17 cellular contexts compared by ENCODE assay signal in the genomic region with DNA sequence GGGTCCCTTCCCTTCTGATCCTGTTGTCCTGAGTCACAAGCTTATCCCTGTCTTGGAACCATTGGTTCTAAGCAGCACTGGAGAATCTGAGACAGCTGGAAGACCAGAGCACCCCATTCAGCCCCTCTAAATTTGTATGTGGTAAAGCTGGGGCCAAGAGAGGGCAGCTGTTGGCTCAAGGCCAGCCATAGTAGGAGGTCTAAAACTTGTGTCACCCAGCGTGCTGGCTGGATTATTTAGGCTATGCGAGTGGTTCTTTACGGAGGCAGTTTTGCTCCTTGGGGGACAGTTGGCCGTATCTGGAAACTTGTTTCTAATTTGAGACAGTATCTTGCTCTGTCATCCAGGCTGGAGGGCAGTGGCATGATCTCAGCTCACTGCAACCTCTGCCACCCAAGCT.
DNase-seq lines count a peak whose midpoint lies in the region; ATAC-seq and TF ChIP-seq lines count a peak whose summit lies in the region.
"Had no signal": no experiment of that assay in that cellular context is flagged by ENCODE, and none has a peak within 500 bp of the region (broad histone marks: within the 10 kb centered on the region; RNA-seq: fewer than 3 reads in every experiment).

No MANE protein-coding gene starts in this region.

- peaks cover 64% of the 10 kb centered on the region for H3K4me1 Mint-ChIP-seq in brain
- H3K4me1 Mint-ChIP-seq in nephron, result peaks cover 42% of the 10 kb centered on the region
- H3K4me1 Mint-ChIP-seq in activated CD4-positive, alpha-beta T cell treated with anti-CD3 and anti-CD28 coated beads for 36 hours, result no peaks in the 10 kb centered on the region

- DNase-seq in MV-4-11 (lab: John Stamatoyannopoulos, UW) (peak; percentile 18), NCI-H1930 (lab: John Stamatoyannopoulos, UW) (no peak), Right ventricle myocardium superior (no peak), PC-3 (no peak)
- DNase-seq in activated CD4-positive, alpha-beta T cell treated with anti-CD3 and anti-CD28 coated beads for 36 hours, result no peak
- DNase-seq: 8988T; AML-193; C1 segment of cervical spinal cord; CD4-positive, alpha-beta memory T cell; DMS79; GOT3; HFFc6 had no signal

- H3K36me3 ChIP-seq in BLaER1 treated with 17β-estradiol and CSF1 and Interleukin-3, amounts not matched to agents 10 nM and 100 nM, result peaks cover 0 to 17% (median 11%) of the 10 kb centered on the region in 11 experiments; a peak in 15 of 22 replicates
- H3K36me3 ChIP-seq in PC-3 (ENCODE audit: low read depth, low read length), result no peaks in the 10 kb centered on the region
- H3K36me3 ChIP-seq: HAP-1 had no signal

- peaks cover 15 to 21% (median 18%) of the 10 kb centered on the region in 11 experiments for H3K9me3 ChIP-seq in BLaER1 treated with 17β-estradiol and CSF1 and Interleukin-3, amounts not matched to agents 10 nM and 100 nM (replicated peaks in 1 of 11)
- H3K9me3 ChIP-seq in PC-3 (ENCODE audit: low read length), result no peaks in the 10 kb centered on the region

- H3K4me1 ChIP-seq in BLaER1 treated with 17β-estradiol and CSF1 and Interleukin-3, amounts not matched to agents 10 nM and 100 nM, result peaks cover 30 to 63% (median 55%) of the 10 kb centered on the region in 10 experiments
- H3K4me1 ChIP-seq in PC-3 (ENCODE audit: insufficient read depth, low read length), result no peaks in the 10 kb centered on the region

- H3K4me3 ChIP-seq in BLaER1 treated with 17β-estradiol and CSF1 and Interleukin-3, amounts not matched to agents 10 nM and 100 nM, result no peak overlapping the region
- H3K4me3 ChIP-seq in PC-3 (ENCODE audit: low read length), result no peak overlapping the region
- H3K4me3 ChIP-seq: GM12878, HAP-1 had no signal

- H3K36me3 Mint-ChIP-seq in brain (peaks cover 11% of the 10 kb centered on the region), nephron (ENCODE audit: low read depth) (peaks cover 8% of the 10 kb centered on the region)
- no peaks in the 10 kb centered on the region for H3K36me3 Mint-ChIP-seq in activated CD4-positive, alpha-beta T cell treated with anti-CD3 and anti-CD28 coated beads for 36 hours (ENCODE audit: low read depth)
- H3K36me3 Mint-ChIP-seq: CD4-positive, alpha-beta memory T cell had no signal

- H3K27me3 Mint-ChIP-seq in brain (no peaks in the 10 kb centered on the region), nephron (ENCODE audit: low read depth) (peaks cover under 1% of the 10 kb centered on the region)
- no peaks in the 10 kb centered on the region for H3K27me3 Mint-ChIP-seq in activated CD4-positive, alpha-beta T cell treated with anti-CD3 and anti-CD28 coated beads for 36 hours
- H3K27me3 Mint-ChIP-seq: CD4-positive, alpha-beta memory T cell had no signal

- no peaks in the 10 kb centered on the region for H3K79me2 ChIP-seq in PC-3 (ENCODE audit: low read length)

- peak overlapping the region in 10 of 11 experiments; percentile 19 to 90 (median 66); a peak in 15 of 22 replicates for H3K4me2 ChIP-seq in BLaER1 treated with 17β-estradiol and CSF1 and Interleukin-3, amounts not matched to agents 10 nM and 100 nM
- H3K4me2 ChIP-seq in PC-3 (ENCODE audit: low read length), result no peak overlapping the region

- H3K9me2 ChIP-seq in PC-3 (replicated peaks; ENCODE audit: low read length), result no peaks in the 10 kb centered on the region

- no TSS peak for BruUV-seq in PC-3 (replicated peaks; lab: Mats Ljungman, UMichigan)

- H3K4me3 Mint-ChIP-seq in brain (peak overlapping the region in 1 of 5 experiments; percentile 23), nephron (no peak overlapping the region)
- H3K4me3 Mint-ChIP-seq in activated CD4-positive, alpha-beta T cell treated with anti-CD3 and anti-CD28 coated beads for 36 hours, result no peak overlapping the region
- H3K4me3 Mint-ChIP-seq: HFFc6 had no signal

- no peak overlapping the region; a peak in 1 of 22 replicates for H3K27ac ChIP-seq in BLaER1 treated with 17β-estradiol and CSF1 and Interleukin-3, amounts not matched to agents 10 nM and 100 nM
- no peak overlapping the region for H3K27ac ChIP-seq in PC-3 (ENCODE audit: low read length)

- H3K9me3 Mint-ChIP-seq in brain (peaks cover 0 to 19% (median 11%) of the 10 kb centered on the region in 5 experiments), nephron (no peaks in the 10 kb centered on the region)
- H3K9me3 Mint-ChIP-seq in activated CD4-positive, alpha-beta T cell treated with anti-CD3 and anti-CD28 coated beads for 36 hours (ENCODE audit: low read depth), result no peaks in the 10 kb centered on the region

- no peak overlapping the region for H2AFZ ChIP-seq in PC-3 (ENCODE audit: low read length)

- H3F3A ChIP-seq in PC-3 (ENCODE audit: low read length, unreplicated experiment), result no peaks in the 10 kb centered on the region

- CTCF ChIA-PET in activated CD4-positive, alpha-beta T cell treated with anti-CD3 and anti-CD28 coated beads for 36 hours (lab: Charles Lee), result no interaction called here
- CTCF ChIA-PET in PC-3 (lab: Charles Lee), result no interaction called here

- POLR2A ChIA-PET in activated CD4-positive, alpha-beta T cell treated with anti-CD3 and anti-CD28 coated beads for 36 hours (lab: Charles Lee), result no interaction called here
- POLR2A ChIA-PET in PC-3 (lab: Charles Lee; ENCODE audit: unreplicated experiment), result no interaction called here

- intact Hi-C loops in Right ventricle myocardium superior (cut with DNase I), result no loop called here
- intact Hi-C loops in activated CD4-positive, alpha-beta T cell treated with anti-CD3 and anti-CD28 coated beads for 36 hours (cut with DNase I, micrococcal nuclease), result no loop called here
- intact Hi-C loops in PC-3 (cut with micrococcal nuclease), result no loop called here

- no peaks in the 10 kb centered on the region for H3K27me3 ChIP-seq in BLaER1 treated with 17β-estradiol and CSF1 and Interleukin-3, amounts not matched to agents 10 nM and 100 nM
- no peaks in the 10 kb centered on the region for H3K27me3 ChIP-seq in PC-3 (ENCODE audit: low read length)

- TF ChIP-seq CTCF in brain (conservative IDR thresholded peaks at IDR 0.05) (no peak), nephron (IDR thresholded peaks at IDR 0.05; ENCODE audit: unreplicated experiment in 3 of 3) (no peak), PC-3 (conservative IDR thresholded peaks at IDR 0.05; ENCODE audit: low read depth, low read length) (no peak)

- 0 out of 22 replicates have a peak overlapping the region, but pooled peaks of 1 of the 11 experiments have one; percentile 29 for H3K9ac ChIP-seq in BLaER1 treated with 17β-estradiol and CSF1 and Interleukin-3, amounts not matched to agents 10 nM and 100 nM
- no peak overlapping the region for H3K9ac ChIP-seq in PC-3 (ENCODE audit: low read length)

- ATAC-seq in Right ventricle myocardium superior (ENCODE audit: poor library complexity), result no peak
- ATAC-seq in activated CD4-positive, alpha-beta T cell treated with anti-CD3 and anti-CD28 coated beads for 36 hours, result no peak
- no peak for ATAC-seq in PC-3
- ATAC-seq: GM12878 had no signal

- peaks cover 0 to 13% (median 0%) of the 10 kb centered on the region in 11 experiments; a peak in 1 of 22 replicates for H4K20me1 ChIP-seq in BLaER1 treated with 17β-estradiol and CSF1 and Interleukin-3, amounts not matched to agents 10 nM and 100 nM
- H4K20me1 ChIP-seq in PC-3 (ENCODE audit: low read length), result no peaks in the 10 kb centered on the region

- H3K27ac Mint-ChIP-seq in brain (peak overlapping the region; percentile 31 to 92 (median 58)), nephron (peak overlapping the region in 2 of 3 experiments; percentile 25 to 55)
- H3K27ac Mint-ChIP-seq in activated CD4-positive, alpha-beta T cell treated with anti-CD3 and anti-CD28 coated beads for 36 hours, result no peak overlapping the region
- H3K27ac Mint-ChIP-seq: HFFc6 had no signal
